ENCODE assay signal across 14 cellular contexts in the genomic region with DNA sequence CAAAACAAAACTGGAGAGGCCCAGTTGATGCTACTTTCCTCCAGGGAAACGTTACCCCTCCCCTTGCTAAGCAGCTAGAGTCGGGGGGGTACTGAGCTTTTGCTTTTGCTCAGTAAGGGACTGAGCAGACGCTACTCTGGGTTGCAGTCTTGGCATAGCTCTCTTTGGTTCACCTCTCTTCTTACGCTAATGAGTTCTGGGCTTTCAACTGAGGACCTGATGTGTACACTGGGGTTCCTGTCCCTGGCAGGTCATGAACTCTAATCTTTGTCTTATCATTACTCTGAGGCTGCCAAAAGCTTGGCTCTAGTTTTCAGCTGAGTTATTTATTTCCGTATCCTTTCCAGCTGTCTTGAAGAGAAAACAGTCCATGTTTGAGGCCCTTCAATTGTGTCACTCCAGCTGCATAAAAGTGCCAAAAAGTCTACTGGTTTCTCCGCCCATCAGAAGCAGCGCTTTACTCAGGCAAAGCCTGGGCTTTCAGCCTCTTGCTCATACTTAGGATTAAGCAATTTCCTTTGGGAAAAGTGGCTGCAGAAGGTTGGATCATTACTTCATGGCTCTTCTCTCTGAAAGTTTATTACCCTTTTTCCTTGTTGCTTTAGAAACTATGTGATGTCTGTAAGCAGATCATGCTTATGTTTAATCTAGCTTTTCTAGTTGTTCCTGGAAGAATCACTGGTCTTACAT.
DNase-seq lines count a peak whose midpoint lies in the region; ATAC-seq, FAIRE-seq and TF ChIP-seq lines count a peak whose summit lies in the region.
"Had no signal": no experiment of that assay in that cellular context is flagged by ENCODE, and none has a peak within 500 bp of the region (broad histone marks: within the 10 kb centered on the region; RNA-seq: fewer than 3 reads in every experiment).

No MANE protein-coding gene starts in this region.

- TF ChIP-seq CTCF in epithelial cell of proximal tubule (conservative IDR thresholded peaks at IDR 0.05; ENCODE audit: low read depth, low read length), result no peak
- no peak for TF ChIP-seq CTCF in left lung (IDR thresholded peaks at IDR 0.05)
- no peak for TF ChIP-seq CTCF in tibial nerve (IDR thresholded peaks at IDR 0.05)

- H3K27ac Mint-ChIP-seq in T-helper 17 cell, result no peak overlapping the region
- H3K27ac Mint-ChIP-seq: activated CD8-positive, alpha-beta T cell treated with anti-CD3 and anti-CD28 coated beads for 36 hours; endodermal cell had no signal

- H3K4me3 Mint-ChIP-seq in T-helper 17 cell, result no peak overlapping the region
- H3K4me3 Mint-ChIP-seq: activated CD8-positive, alpha-beta T cell treated with anti-CD3 and anti-CD28 coated beads for 36 hours; endodermal cell had no signal

- H3K9me3 ChIP-seq in left lung (no peaks in the 10 kb centered on the region), tibial nerve (no peaks in the 10 kb centered on the region), T-helper 17 cell (ENCODE audit: control insufficient read depth, low read length, poor library complexity, severe bottlenecking) (no peaks in the 10 kb centered on the region)
- H3K9me3 ChIP-seq: ovary had no signal

- no peaks in the 10 kb centered on the region for H3K36me3 ChIP-seq in left lung
- H3K36me3 ChIP-seq in tibial nerve, result no peaks in the 10 kb centered on the region
- H3K36me3 ChIP-seq: ovary had no signal

- H3K36me3 Mint-ChIP-seq in T-helper 17 cell (ENCODE audit: low read depth), result no peaks in the 10 kb centered on the region

- no peaks in the 10 kb centered on the region for H3K4me1 Mint-ChIP-seq in T-helper 17 cell
- H3K4me1 Mint-ChIP-seq: endodermal cell had no signal

- 28 to 33% methylated on average over 7 of the region's 7 CpGs for WGBS in tibial nerve, 2 donors

- no peak for TF ChIP-seq POLR2A in tibial nerve (IDR thresholded peaks at IDR 0.05)
- TF ChIP-seq POLR2A in GM12891 (IDR thresholded peaks at IDR 0.05; ENCODE audit: low read depth, low read length), result no peak

- peaks cover 54% of the 10 kb centered on the region for H3K27me3 Mint-ChIP-seq in T-helper 17 cell

- peak overlapping the region in 1 of 2 donors; percentile 25 for H3K27ac ChIP-seq in left lung
- H3K27ac ChIP-seq in tibial nerve, result peak overlapping the region in 3 of 4 donors; percentile 36 to 80 (median 78)
- H3K27ac ChIP-seq: ovary had no signal

- peak in 1 of 2 donors; percentile 63 for TF ChIP-seq EP300 in tibial nerve (IDR thresholded peaks at IDR 0.05)

- peaks cover 5 to 7% of the 10 kb centered on the region in 2 donors for H3K4me1 ChIP-seq in left lung
- peaks cover 0 to 28% (median 5%) of the 10 kb centered on the region in 4 donors for H3K4me1 ChIP-seq in tibial nerve

- DNase-seq in MV-4-11 (lab: John Stamatoyannopoulos, UW), result peak; percentile 37
- peak; percentile 68 for DNase-seq in epithelial cell of proximal tubule (ENCODE audit: low read depth)
- no peak for DNase-seq in left lung
- peak in 1 of 2 donors; percentile 52 for DNase-seq in tibial nerve (ENCODE audit: low spot score in 2 of 2)
- no peak for DNase-seq in T-helper 17 cell
- no peak for DNase-seq in GM12891 (ENCODE audit: insufficient read length, low spot score)
- DNase-seq in left colon, result no peak
- DNase-seq: activated CD8-positive, alpha-beta T cell treated with anti-CD3 and anti-CD28 coated beads for 36 hours; activated naive CD4-positive, alpha-beta T cell treated with anti-CD3 and anti-CD28 coated beads, Interleukin-2, amount 50 U/mL, for 16 hours; endodermal cell; islet precursor cell; NCI-H1417; ovary had no signal

- H3K4me3 ChIP-seq in epithelial cell of proximal tubule (ENCODE audit: low read depth, low read length), result no peak overlapping the region
- H3K4me3 ChIP-seq in left lung, result no peak overlapping the region
- H3K4me3 ChIP-seq in tibial nerve, result no peak overlapping the region
- H3K4me3 ChIP-seq: ovary had no signal

- intact Hi-C loops in left lung (cut with DNase I), result no loop called here
- intact Hi-C loops in left colon (cut with DNase I, micrococcal nuclease), result no loop called here

- FAIRE-seq in GM12891 (lab: Jason Lieb, UNC), result no peak
- FAIRE-seq: D721Med had no signal

- H3K27me3 ChIP-seq in left lung, result no peaks in the 10 kb centered on the region
- H3K27me3 ChIP-seq in tibial nerve, result no peaks in the 10 kb centered on the region
- H3K27me3 ChIP-seq: ovary had no signal

- ATAC-seq in left lung (peak; percentile 94), T-helper 17 cell (no peak), left colon (no peak)
- ATAC-seq: activated CD8-positive, alpha-beta T cell treated with anti-CD3 and anti-CD28 coated beads for 36 hours had no signal

TF ChIP-seq in GM12891, 5 proteins besides CTCF, POLR2A, EP300 and RAD21:
- TF ChIP-seq POU2F2 (IDR thresholded peaks at IDR 0.05; ENCODE audit: low read depth, low read length) (no peak), PAX5 (IDR thresholded peaks at IDR 0.05; ENCODE audit: insufficient read depth, low read length, severe bottlenecking) (no peak), POLR2AphosphoS5 (IDR thresholded peaks at IDR 0.05; ENCODE audit: low read depth, low read length) (no peak), SPI1 (IDR thresholded peaks at IDR 0.05; ENCODE audit: low read depth, low read length) (no peak), TAF1 (IDR thresholded peaks at IDR 0.05; ENCODE audit: low read depth, low read length) (no peak)

Comparison
In these comparisons a context has a peak if more than half of its experiments do, and no peak if none do; other contexts are left out.
1. DNase-seq: peak in MV-4-11 (single experiment) and epithelial cell of proximal tubule (single experiment); none in left lung (0 of 2), T-helper 17 cell (0 of 3), GM12891 (single experiment) and left colon (0 of 2).